14 cellular contexts compared by ENCODE assay signal in the genomic region with DNA sequence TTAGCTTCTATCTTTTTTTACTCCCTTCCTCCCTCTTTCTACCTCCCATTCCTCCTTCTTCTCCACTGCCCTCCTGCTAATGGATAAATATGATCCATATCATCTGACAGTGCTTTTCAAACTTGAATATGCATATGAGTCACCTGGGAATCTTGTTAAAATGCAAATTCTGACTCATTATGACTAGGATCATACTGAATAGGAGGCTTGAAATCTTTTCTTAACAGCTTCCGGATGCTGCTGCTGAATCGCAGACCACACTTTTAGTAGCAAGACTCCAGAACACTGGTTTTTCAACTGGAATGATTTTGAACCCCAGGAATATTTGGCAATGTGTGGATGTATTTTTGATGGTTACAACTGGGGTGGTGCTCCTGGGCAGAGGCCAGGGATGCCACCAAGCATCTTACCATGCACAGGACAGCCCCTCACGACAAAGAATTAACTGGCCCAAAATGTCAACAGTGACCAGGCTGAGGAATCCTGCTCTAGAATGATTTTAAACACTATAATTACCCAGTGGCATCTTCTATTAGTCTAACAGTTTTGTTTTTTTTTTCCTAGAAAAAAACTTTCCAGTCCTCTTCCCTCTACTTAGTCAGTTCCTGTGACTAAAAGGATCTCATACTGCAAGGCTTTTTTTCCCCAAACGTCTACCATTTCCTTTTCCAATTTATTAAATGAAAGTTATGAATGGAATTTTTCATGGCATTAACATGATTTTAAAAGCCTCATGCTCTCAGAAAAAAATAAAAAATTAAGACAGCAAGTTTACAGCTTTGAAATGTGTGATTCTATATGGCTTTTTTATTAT. TPM values are rescaled to one million over a fixed set of nuclear protein-coding genes. Genes with fewer than 3 reads are reported as not detected.
A peak's percentile ranks its signal among the peaks of the same experiment; 100 is the strongest.
DNase-seq lines count a peak whose midpoint lies in the region; ATAC-seq and TF ChIP-seq lines count a peak whose summit lies in the region.
"Had no signal": no experiment of that assay in that cellular context is flagged by ENCODE, and none has a peak within 500 bp of the region (broad histone marks: within the 10 kb centered on the region; RNA-seq: fewer than 3 reads in every experiment).

No MANE protein-coding gene starts in this region.

- no peaks in the 10 kb centered on the region for H3K36me3 Mint-ChIP-seq in activated naive CD8-positive, alpha-beta T cell treated with anti-CD3 and anti-CD28 coated beads for 36 hours
- H3K36me3 Mint-ChIP-seq in activated naive CD8-positive, alpha-beta T cell treated with anti-CD3 and anti-CD28 coated beads, Interleukin-2, amount 50 U/mL, for 24 hours (ENCODE audit: low read depth): no peaks in the 10 kb centered on the region

- DNase-seq in activated naive CD8-positive, alpha-beta T cell treated with anti-CD3 and anti-CD28 coated beads for 36 hours: no peak
- no peak for DNase-seq in activated naive CD8-positive, alpha-beta T cell treated with anti-CD3 and anti-CD28 coated beads, Interleukin-2, amount 50 U/mL, for 24 hours
- DNase-seq in fibroblast of villous mesenchyme (ENCODE audit: low read depth) (peak; percentile 75), superior temporal gyrus (ENCODE audit: extremely low spot score) (peak; percentile 38), inferior parietal cortex (ENCODE audit: extremely low spot score) (no peak), iPS-NIHi7 (ENCODE audit: extremely low spot score) (no peak)
- DNase-seq: 8988T; activated CD4-positive, CD25-positive, alpha-beta regulatory T cell treated with anti-CD3 and anti-CD28 coated beads, Interleukin-2, amount 50 U/mL, for 72 hours; activated naive CD4-positive, alpha-beta T cell treated with Interleukin-2 at 50 U/mL for 16 hours; effector memory CD8-positive, alpha-beta T cell; NCI-H2081; ovary had no signal

- peaks cover 14% of the 10 kb centered on the region for H3K4me1 Mint-ChIP-seq in activated naive CD8-positive, alpha-beta T cell treated with anti-CD3 and anti-CD28 coated beads for 36 hours
- peaks cover 20% of the 10 kb centered on the region for H3K4me1 Mint-ChIP-seq in activated naive CD8-positive, alpha-beta T cell treated with anti-CD3 and anti-CD28 coated beads, Interleukin-2, amount 50 U/mL, for 24 hours

- H3K4me3 ChIP-seq in WI38 (ENCODE audit: low read depth, low read length) (peak overlapping the region; percentile 27; the same call in 1 of the 2 replicates), fibroblast of villous mesenchyme (ENCODE audit: low read depth, low read length) (no peak overlapping the region)
- H3K4me3 ChIP-seq: ovary had no signal

- no peak overlapping the region for H3K4me3 Mint-ChIP-seq in activated naive CD8-positive, alpha-beta T cell treated with anti-CD3 and anti-CD28 coated beads for 36 hours
- no peak overlapping the region for H3K4me3 Mint-ChIP-seq in activated naive CD8-positive, alpha-beta T cell treated with anti-CD3 and anti-CD28 coated beads, Interleukin-2, amount 50 U/mL, for 24 hours
- H3K4me3 Mint-ChIP-seq: effector memory CD8-positive, alpha-beta T cell had no signal

- TF ChIP-seq CTCF in WI38 (IDR thresholded peaks at IDR 0.05; ENCODE audit: low read depth, low read length) (no peak), fibroblast of villous mesenchyme (IDR thresholded peaks at IDR 0.05; ENCODE audit: insufficient read depth, low read depth, low read length) (no peak)

- no peaks in the 10 kb centered on the region for H3K27me3 Mint-ChIP-seq in activated naive CD8-positive, alpha-beta T cell treated with anti-CD3 and anti-CD28 coated beads for 36 hours
- H3K27me3 Mint-ChIP-seq in activated naive CD8-positive, alpha-beta T cell treated with anti-CD3 and anti-CD28 coated beads, Interleukin-2, amount 50 U/mL, for 24 hours: no peaks in the 10 kb centered on the region

- H3K9me3 Mint-ChIP-seq in activated naive CD8-positive, alpha-beta T cell treated with anti-CD3 and anti-CD28 coated beads for 36 hours: no peaks in the 10 kb centered on the region
- no peaks in the 10 kb centered on the region for H3K9me3 Mint-ChIP-seq in activated naive CD8-positive, alpha-beta T cell treated with anti-CD3 and anti-CD28 coated beads, Interleukin-2, amount 50 U/mL, for 24 hours
- H3K9me3 Mint-ChIP-seq: effector memory CD8-positive, alpha-beta T cell had no signal

- ATAC-seq in activated naive CD8-positive, alpha-beta T cell treated with anti-CD3 and anti-CD28 coated beads, Interleukin-2, amount 50 U/mL, for 24 hours: no peak
- ATAC-seq in HG03442 (IDR thresholded peaks at IDR 0.05; ENCODE audit: unreplicated experiment): no peak
- ATAC-seq: effector memory CD8-positive, alpha-beta T cell had no signal

- peak overlapping the region; percentile 14 for H3K27ac Mint-ChIP-seq in activated naive CD8-positive, alpha-beta T cell treated with anti-CD3 and anti-CD28 coated beads for 36 hours
- no peak overlapping the region for H3K27ac Mint-ChIP-seq in activated naive CD8-positive, alpha-beta T cell treated with anti-CD3 and anti-CD28 coated beads, Interleukin-2, amount 50 U/mL, for 24 hours

RNA-seq across cellular contexts. Expression of a gene that starts 10.6 kb away (rescaled TPM):
- total RNA-seq in activated naive CD8-positive, alpha-beta T cell treated with anti-CD3 and anti-CD28 coated beads for 36 hours: 10 to 100 TPM; 64.3 to 66.4 TPM
- total RNA-seq in fibroblast of villous mesenchyme: 91.1 and 91.8 TPM in 2 replicates

RNA-seq across cellular contexts. Expression of a gene that starts 58.1 kb away (rescaled TPM):
- 10 to 100 TPM; 39.4 to 42.6 TPM for total RNA-seq in activated naive CD8-positive, alpha-beta T cell treated with anti-CD3 and anti-CD28 coated beads for 36 hours
- 22.2 and 28.5 TPM in 2 replicates for total RNA-seq in fibroblast of villous mesenchyme

Comparison
In these comparisons a context has a peak if more than half of its experiments do, and no peak if none do; other contexts are left out.
1. DNase-seq: peak in fibroblast of villous mesenchyme (single experiment) and superior temporal gyrus (single experiment); none in activated naive CD8-positive, alpha-beta T cell treated with anti-CD3 and anti-CD28 coated beads for 36 hours (single experiment), activated naive CD8-positive, alpha-beta T cell treated with anti-CD3 and anti-CD28 coated beads, Interleukin-2, amount 50 U/mL, for 24 hours (single experiment), inferior parietal cortex (single experiment) and iPS-NIHi7 (single experiment).